9 cellular contexts compared by ENCODE assay signal in the genomic region with DNA sequence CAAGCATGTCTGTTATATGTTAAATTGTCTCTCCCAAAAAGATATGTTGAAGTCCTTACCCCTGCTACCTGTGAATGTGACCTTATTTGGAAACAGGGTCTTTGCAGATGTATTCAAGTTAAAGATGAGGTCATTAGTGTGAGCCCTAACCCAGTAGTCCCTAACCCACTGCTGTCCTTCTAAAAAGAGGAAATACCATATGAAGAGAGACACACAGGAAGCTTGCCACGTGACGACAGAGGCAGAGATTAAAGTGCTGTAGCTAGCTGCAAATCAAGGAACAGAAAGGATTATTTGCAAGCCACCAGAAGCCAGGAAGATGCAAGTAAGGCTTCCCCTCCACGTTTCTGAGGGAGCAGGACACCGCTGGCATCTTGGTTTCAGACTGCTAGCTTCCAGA.
A peak's percentile ranks its signal among the peaks of the same experiment; 100 is the strongest.
DNase-seq lines count a peak whose midpoint lies in the region; ATAC-seq and TF ChIP-seq lines count a peak whose summit lies in the region.
"Had no signal": no experiment of that assay in that cellular context is flagged by ENCODE, and none has a peak within 500 bp of the region (broad histone marks: within the 10 kb centered on the region; RNA-seq: fewer than 3 reads in every experiment).

No MANE protein-coding gene starts in this region.

- no peak overlapping the region for H3K4me2 ChIP-seq in OCI-LY1 (ENCODE audit: low read length)

- H3K79me2 ChIP-seq in OCI-LY1 (ENCODE audit: insufficient read depth, low read length), result no peaks in the 10 kb centered on the region

- ATAC-seq in GM21423 (IDR thresholded peaks at IDR 0.05; ENCODE audit: unreplicated experiment) (peak; percentile 79), left ventricle myocardium superior (peak; percentile 56), GM21737 (IDR thresholded peaks at IDR 0.05; ENCODE audit: unreplicated experiment) (no peak)

- H3K27me3 ChIP-seq in OCI-LY1 (ENCODE audit: insufficient read depth, low read length), result no peaks in the 10 kb centered on the region

- H3K4me3 ChIP-seq in OCI-LY1 (ENCODE audit: low read depth, low read length, poor library complexity, severe bottlenecking), result no peak overlapping the region

- peak overlapping the region; percentile 64; the same call in 1 of the 2 replicates for H2AFZ ChIP-seq in OCI-LY1 (ENCODE audit: low read length)

- no peaks in the 10 kb centered on the region for H4K20me1 ChIP-seq in OCI-LY1 (ENCODE audit: insufficient read depth, low read length)

- no peak for TF ChIP-seq CTCF in OCI-LY1 (IDR thresholded peaks at IDR 0.05; ENCODE audit: low read length)

- H3K9me2 ChIP-seq in OCI-LY1 (ENCODE audit: low read depth, low read length), result no peaks in the 10 kb centered on the region

- no peaks in the 10 kb centered on the region for H3K36me3 ChIP-seq in OCI-LY1 (ENCODE audit: insufficient read depth, low read length)

- no peaks in the 10 kb centered on the region for H3K9me3 ChIP-seq in OCI-LY1 (ENCODE audit: low read length)

- no peaks in the 10 kb centered on the region for H3F3A ChIP-seq in OCI-LY1 (ENCODE audit: insufficient read depth, low read length)

- peaks cover 10% of the 10 kb centered on the region for H3K4me1 ChIP-seq in OCI-LY1 (ENCODE audit: insufficient read depth, low read length, severe bottlenecking)

- H3K27ac ChIP-seq in OCI-LY1 (ENCODE audit: low read depth, low read length, poor library complexity, severe bottlenecking), result no peak overlapping the region

- DNase-seq in AML-193 (lab: John Stamatoyannopoulos, UW) (peak; percentile 86 to 91), left ventricle myocardium superior (no peak), DMS153 treated with DMSO at 0.1 percent for 48 hours (lab: John Stamatoyannopoulos, UW; ENCODE audit: unreplicated experiment) (no peak), NCI-H2107 treated with DMSO at 0.1 percent for 48 hours (lab: John Stamatoyannopoulos, UW; ENCODE audit: unreplicated experiment) (no peak), kidney glomerular epithelial cell (lab: John Stamatoyannopoulos, UW) (no peak)
- DNase-seq: NCI-H524 had no signal

- intact Hi-C loops in left ventricle myocardium superior (cut with micrococcal nuclease), result no loop called here

- no peak overlapping the region for H3K9ac ChIP-seq in OCI-LY1 (ENCODE audit: low read length)

Comparison
In these comparisons a context has a peak if more than half of its experiments do, and no peak if none do; other contexts are left out.
1. DNase-seq: peak in AML-193 (2 of 2); none in left ventricle myocardium superior (single experiment), DMS153 treated with DMSO at 0.1 percent for 48 hours (single experiment), NCI-H2107 treated with DMSO at 0.1 percent for 48 hours (single experiment) and kidney glomerular epithelial cell (single experiment).